In the genomic region with DNA sequence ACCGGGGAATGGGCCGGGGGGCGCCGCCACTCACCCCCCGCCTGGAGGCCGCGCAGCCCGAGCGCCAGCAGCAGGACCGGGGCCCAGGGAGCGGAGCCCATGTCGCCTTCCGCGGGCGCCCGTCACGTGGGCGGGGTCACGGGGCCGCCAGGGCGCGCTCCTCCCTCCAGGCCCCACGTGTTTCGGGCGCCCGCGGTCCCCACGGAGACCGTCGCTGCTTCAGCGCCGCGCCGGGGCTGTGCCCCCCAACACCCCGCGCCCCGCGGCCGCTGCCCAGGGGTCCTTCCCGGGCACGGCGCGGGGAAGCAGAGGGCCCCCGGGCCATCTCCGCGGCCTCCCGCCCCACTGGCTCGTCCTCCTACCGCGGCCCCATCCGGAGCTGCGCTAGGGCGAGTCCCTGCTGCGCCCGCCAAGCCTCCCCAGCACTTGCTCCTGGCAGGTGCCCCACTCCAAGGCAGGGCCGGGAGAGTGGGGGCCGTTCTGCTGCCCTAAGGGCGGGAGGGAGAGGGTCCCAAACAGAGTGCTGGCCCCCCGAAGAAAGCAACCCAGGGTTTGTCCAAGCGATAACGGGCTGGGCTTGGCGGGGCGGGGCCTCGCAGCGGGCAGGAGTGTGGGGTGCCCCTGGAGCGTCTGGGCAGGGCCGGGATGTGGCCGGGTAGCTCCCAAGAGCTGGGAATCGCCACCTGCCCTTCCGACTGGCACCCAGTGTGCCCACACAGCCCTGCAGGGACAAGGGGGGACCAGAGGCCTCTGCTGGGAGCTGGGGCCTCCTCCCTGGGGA, we compare ENCODE assay signal across 8 cellular contexts. TPM values are rescaled to one million over a fixed set of nuclear protein-coding genes. Genes with fewer than 3 reads are reported as not detected.
DNase-seq lines count a peak whose midpoint lies in the region; ATAC-seq lines count a peak whose summit lies in the region.

A gene (minus strand): TSS at position 121 of the 781 bp plus-strand sequence. CDS start 20 bp downstream, at position 101.

- no peaks in the 10 kb centered on the region for H3K36me3 ChIP-seq in endocrine pancreas (ENCODE audit: control insufficient read depth, insufficient read depth, low read length)

- DNase-seq in DMS79 treated with DMSO at 0.1 percent for 48 hours (lab: John Stamatoyannopoulos, UW) (peak; percentile 16), DMS79 (lab: John Stamatoyannopoulos, UW) (no peak), NCI-H69 (lab: John Stamatoyannopoulos, UW) (peak; percentile 83)
- peak; percentile 43 to 58 for DNase-seq in activated CD8-positive, alpha-beta memory T cell treated with anti-CD3 and anti-CD28 coated beads for 4 hours (ENCODE audit: low read depth in 2 of 2)
- peak; percentile 71 to 79 for DNase-seq in stimulated activated CD8-positive, alpha-beta memory T cell treated with anti-CD3 and anti-CD28 coated beads, Interleukin-2, amount 100 ng/mL, for 48 hours (ENCODE audit: low read depth in 2 of 2)

- H3K27me3 ChIP-seq in endocrine pancreas (ENCODE audit: control insufficient read depth, insufficient read depth, low read length) = no peaks in the 10 kb centered on the region
- no peaks in the 10 kb centered on the region for H3K27me3 ChIP-seq in mononuclear cell (ENCODE audit: insufficient read depth, low read length)

- H3K9ac ChIP-seq in endocrine pancreas (ENCODE audit: control insufficient read depth, insufficient read depth, low read length) = peak within 1 kb of the TSS; percentile 51

- ATAC-seq in HG02763 (IDR thresholded peaks at IDR 0.05; ENCODE audit: unreplicated experiment) = peak; percentile 70

- H3K4me3 ChIP-seq in endocrine pancreas (ENCODE audit: control insufficient read depth, insufficient read depth, low read length) = no peak within 1 kb of the TSS
- H3K4me3 ChIP-seq in mononuclear cell (ENCODE audit: low read length) = peak within 1 kb of the TSS; percentile 39

- H3K4me1 ChIP-seq in endocrine pancreas (ENCODE audit: control insufficient read depth, insufficient read depth, low read length) (no peaks in the 10 kb centered on the region), mononuclear cell (ENCODE audit: insufficient read depth, low read length) (peaks cover 14% of the 10 kb centered on the region)

- H3K9me3 ChIP-seq in endocrine pancreas (ENCODE audit: control insufficient read depth, low read length) (no peaks in the 10 kb centered on the region), mononuclear cell (ENCODE audit: low read depth, low read length) (no peaks in the 10 kb centered on the region)

RNA-seq across cellular contexts. Expression of the gene that starts here (rescaled TPM):
- 86.9 TPM for total RNA-seq in mononuclear cell
